ENCODE assay signal across 17 cellular contexts in the genomic region with DNA sequence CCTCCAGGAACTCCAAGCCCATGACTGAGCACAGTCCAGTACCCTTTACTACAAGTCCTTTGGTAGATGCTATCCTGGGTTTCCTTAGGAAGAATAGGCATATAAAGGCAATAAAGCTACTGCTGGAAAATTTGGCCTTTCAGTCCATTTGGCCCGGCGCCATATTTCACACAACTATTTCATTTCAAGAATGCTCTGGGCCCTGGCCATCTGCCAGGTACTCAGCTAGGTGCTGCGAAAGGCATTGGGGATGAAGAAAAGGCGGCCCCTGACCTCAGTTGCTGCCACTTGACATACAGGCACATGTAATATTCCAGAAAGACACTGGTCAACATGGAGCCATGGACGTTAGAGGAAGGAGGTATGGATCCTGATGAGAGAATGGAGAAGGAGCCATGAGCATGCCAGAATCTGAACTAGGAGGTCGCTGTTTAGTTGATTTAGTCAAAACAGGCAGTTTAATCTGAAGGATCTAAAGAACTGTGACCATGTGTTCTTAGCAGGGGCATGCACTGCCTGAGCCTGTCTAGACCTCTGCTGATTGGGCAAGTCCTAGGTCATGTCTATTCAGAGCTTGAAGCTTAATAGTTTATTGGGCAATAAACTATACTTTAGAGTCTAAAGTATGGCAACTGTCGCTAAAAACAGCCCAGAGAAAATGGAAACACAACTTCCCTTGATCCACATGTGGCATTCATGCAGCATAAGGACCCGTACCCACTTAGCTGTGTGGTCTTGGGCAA.
DNase-seq lines count a peak whose midpoint lies in the region; ATAC-seq, FAIRE-seq and TF ChIP-seq lines count a peak whose summit lies in the region.
"Had no signal": no experiment of that assay in that cellular context is flagged by ENCODE, and none has a peak within 500 bp of the region (broad histone marks: within the 10 kb centered on the region; RNA-seq: fewer than 3 reads in every experiment).

No MANE protein-coding gene starts in this region.

- H2BK12ac ChIP-seq in H9 (ENCODE audit: insufficient read length, low read depth, low read length), result no peak overlapping the region

- H3K27ac Mint-ChIP-seq in H9, result no peak overlapping the region
- H3K27ac Mint-ChIP-seq: CD4-positive, alpha-beta T cell; neural progenitor cell had no signal

- H3K27ac ChIP-seq in hepatocyte (no peak overlapping the region), H9 (ENCODE audit: insufficient read length, low read depth, low read length) (no peak overlapping the region)
- H3K27ac ChIP-seq: ascending aorta, neural progenitor cell, right lobe of liver, upper lobe of left lung had no signal

- H3K23ac ChIP-seq in H9 (ENCODE audit: insufficient read length, low read depth, low read length), result no peak overlapping the region

- H3K79me2 ChIP-seq in hepatocyte (no peaks in the 10 kb centered on the region), H9 (ENCODE audit: insufficient read depth, low read length) (no peaks in the 10 kb centered on the region)

- no peaks in the 10 kb centered on the region for H3K9me2 ChIP-seq in hepatocyte (replicated peaks; ENCODE audit: insufficient read depth)

- no peaks in the 10 kb centered on the region for H3K23me2 ChIP-seq in H9 (ENCODE audit: insufficient read length, low read depth, low read length, poor library complexity, severe bottlenecking)

- H3K14ac ChIP-seq in H9 (ENCODE audit: insufficient read depth, low read length), result no peak overlapping the region

- H3K4me1 ChIP-seq in hepatocyte (ENCODE audit: insufficient read depth) (no peaks in the 10 kb centered on the region), H9 (ENCODE audit: insufficient read depth, low read length) (0 out of 2 replicates have a peak, but pooled peaks cover 4% of the 10 kb centered on the region)
- H3K4me1 ChIP-seq: ascending aorta, right lobe of liver, upper lobe of left lung had no signal

- no peaks in the 10 kb centered on the region for H3K36me3 ChIP-seq in hepatocyte (replicated peaks; ENCODE audit: insufficient read depth, low read depth)
- H3K36me3 ChIP-seq: ascending aorta, neural progenitor cell, right lobe of liver, upper lobe of left lung had no signal

- DNase-seq in DMS153 treated with DMSO at 0.1 percent for 48 hours (lab: John Stamatoyannopoulos, UW; ENCODE audit: unreplicated experiment) (peak; percentile 30), HS-27A (ENCODE audit: low read depth) (peak; percentile 19), NCI-H69 (lab: John Stamatoyannopoulos, UW) (peak; percentile 86), hepatocyte (ENCODE audit: low spot score) (peak; percentile 20), GM12891 (ENCODE audit: insufficient read length, low spot score) (no peak), H9 (no peak)
- no peak for DNase-seq in activated effector memory CD4-positive, alpha-beta T cell treated with anti-CD3 and anti-CD28 coated beads, Interleukin-2, amount 50 U/mL, for 16 hours
- DNase-seq: activated gamma-delta T cell treated with Interleukin-2 at 50 U/mL for 16 hours; CD4-positive, alpha-beta T cell; mesenchymal stem cell; PC-3; right lobe of liver; stimulated activated CD4-positive, alpha-beta T cell treated with anti-CD3 and anti-CD28 coated beads, Interleukin-4, amount 100 ng/mL, for 1 hour had no signal

- H4K91ac ChIP-seq in H9 (ENCODE audit: insufficient read length, low read depth, low read length), result no peak overlapping the region

- no peak overlapping the region for H3K4me3 Mint-ChIP-seq in H9
- H3K4me3 Mint-ChIP-seq: CD4-positive, alpha-beta T cell; neural progenitor cell had no signal

- peaks cover 2% of the 10 kb centered on the region for H3K27me3 Mint-ChIP-seq in H9 (ENCODE audit: low read depth)

- no peaks in the 10 kb centered on the region for H3K79me1 ChIP-seq in H9 (ENCODE audit: insufficient read depth, low read depth, low read length, poor library complexity, severe bottlenecking)

- 83% methylated on average over 8 of the region's 8 CpGs for WGBS in hepatocyte (ENCODE audit: low lambda C conversion rate, missing lambda C conversion rate)
- whole genome bisulfite sequencing in H9 (ENCODE audit: extremely low coverage, insufficient read length, low lambda C conversion rate), result no CpG with 5 or more reads among the region's 8 CpGs

- H3K9me3 ChIP-seq in hepatocyte (ENCODE audit: low read depth) (no peaks in the 10 kb centered on the region), H9 (ENCODE audit: control insufficient read depth, low read depth, low read length) (no peaks in the 10 kb centered on the region)
- H3K9me3 ChIP-seq: ascending aorta, right lobe of liver, upper lobe of left lung had no signal

- H3T11ph ChIP-seq in H9 (ENCODE audit: low read length), result no peak overlapping the region

- H2BK5ac ChIP-seq in H9 (ENCODE audit: insufficient read length, low read length), result no peak overlapping the region

- no peak overlapping the region for H2BK120ac ChIP-seq in H9 (ENCODE audit: low read depth, low read length, poor library complexity, severe bottlenecking)

- H3K56ac ChIP-seq in H9 (ENCODE audit: insufficient read length, low read depth, low read length), result no peak overlapping the region

- H4K5ac ChIP-seq in H9 (ENCODE audit: insufficient read length, low read depth, low read length), result no peak overlapping the region

- H2BK15ac ChIP-seq in H9 (ENCODE audit: low read depth, low read length), result no peak overlapping the region

- H2AFZ ChIP-seq in hepatocyte (no peak overlapping the region), H9 (ENCODE audit: low read length) (no peak overlapping the region)
- H2AFZ ChIP-seq: neural progenitor cell had no signal

- H3K4ac ChIP-seq in H9 (ENCODE audit: low read depth, low read length), result no peak overlapping the region

- H2BK20ac ChIP-seq in H9 (ENCODE audit: low read depth, low read length, poor library complexity, severe bottlenecking), result no peak overlapping the region

- H3K36me3 Mint-ChIP-seq in H9 (ENCODE audit: insufficient read depth in 1 of 3, low read depth in 3 of 3), result no peaks in the 10 kb centered on the region
- H3K36me3 Mint-ChIP-seq: neural progenitor cell had no signal

- TF ChIP-seq POLR2A in GM12891 (IDR thresholded peaks at IDR 0.05; ENCODE audit: low read depth, low read length), result no peak

- ATAC-seq in activated CD4-positive, CD25-positive, alpha-beta regulatory T cell treated with anti-CD3 and anti-CD28 coated beads, Interleukin-2, amount 50 U/mL, for 24 hours, result no peak
- ATAC-seq: PC-3, right lobe of liver had no signal

- H3K9ac ChIP-seq in H9 (ENCODE audit: extremely low read depth, insufficient read length, low read length), result no peak overlapping the region
- H3K9ac ChIP-seq: neural progenitor cell had no signal

- H4K8ac ChIP-seq in H9 (replicated peaks; ENCODE audit: insufficient read length, low read depth, low read length), result no peak overlapping the region

- no peaks in the 10 kb centered on the region for H3K27me3 ChIP-seq in hepatocyte
- H3K27me3 ChIP-seq in H9 (ENCODE audit: insufficient read depth, low read length), result no peaks in the 10 kb centered on the region
- H3K27me3 ChIP-seq: ascending aorta, neural progenitor cell, right lobe of liver, upper lobe of left lung had no signal

- H3K18ac ChIP-seq in H9 (ENCODE audit: insufficient read length, low read depth, low read length), result no peak overlapping the region

- TF ChIP-seq CTCF in hepatocyte (IDR thresholded peaks at IDR 0.05; ENCODE audit: poor library complexity) (no peak), H9 (conservative IDR thresholded peaks at IDR 0.05) (no peak)

- no peak overlapping the region for H2AK5ac ChIP-seq in H9 (ENCODE audit: insufficient read length, low read length)

- no peak overlapping the region for H3K4me2 ChIP-seq in hepatocyte
- no peak overlapping the region for H3K4me2 ChIP-seq in H9 (ENCODE audit: insufficient read depth, insufficient read length, low read length)
- H3K4me2 ChIP-seq: neural progenitor cell had no signal

- FAIRE-seq in GM12891 (lab: Jason Lieb, UNC), result no peak

- H3K4me1 Mint-ChIP-seq in H9, result peaks cover 11 to 13% of the 10 kb centered on the region in 2 experiments

- H4K20me1 ChIP-seq in hepatocyte (ENCODE audit: insufficient read depth, poor library complexity, severe bottlenecking), result no peaks in the 10 kb centered on the region
- H4K20me1 ChIP-seq in H9 (ENCODE audit: control insufficient read depth, insufficient read depth, insufficient read length), result no peaks in the 10 kb centered on the region

- H3K4me3 ChIP-seq in hepatocyte, result no peak overlapping the region
- H3K4me3 ChIP-seq: ascending aorta, neural progenitor cell, right lobe of liver, upper lobe of left lung had no signal

- no peaks in the 10 kb centered on the region for H3K9me3 Mint-ChIP-seq in H9
- H3K9me3 Mint-ChIP-seq: CD4-positive, alpha-beta T cell; neural progenitor cell had no signal

TF ChIP-seq in GM12891, 5 proteins besides CTCF, POLR2A, EP300 and RAD21:
- TF ChIP-seq SPI1 (IDR thresholded peaks at IDR 0.05; ENCODE audit: low read depth, low read length), result no peak
- TF ChIP-seq POU2F2 (IDR thresholded peaks at IDR 0.05; ENCODE audit: low read depth, low read length), result no peak
- TF ChIP-seq POLR2AphosphoS5 (IDR thresholded peaks at IDR 0.05; ENCODE audit: low read depth, low read length), result no peak
- TF ChIP-seq TAF1 (IDR thresholded peaks at IDR 0.05; ENCODE audit: low read depth, low read length), result no peak
- no peak for TF ChIP-seq PAX5 (IDR thresholded peaks at IDR 0.05; ENCODE audit: insufficient read depth, low read length, severe bottlenecking)
TF ChIP-seq in GM12891: peak in this region for 0.

Comparison
In these comparisons a context has a peak if more than half of its experiments do, and no peak if none do; other contexts are left out.
1. DNase-seq: peak in DMS153 treated with DMSO at 0.1 percent for 48 hours (single experiment), HS-27A (single experiment), NCI-H69 (single experiment) and hepatocyte (single experiment); none in GM12891 (single experiment), H9 (single experiment) and activated effector memory CD4-positive, alpha-beta T cell treated with anti-CD3 and anti-CD28 coated beads, Interleukin-2, amount 50 U/mL, for 16 hours (single experiment).